13 cellular contexts compared by ENCODE assay signal in genomic region chr1:246164764-246165163, GRCh38.
DNase-seq lines count a peak whose midpoint lies in the region; ATAC-seq and TF ChIP-seq lines count a peak whose summit lies in the region.
"Had no signal": no experiment of that assay in that cellular context is flagged by ENCODE, and none has a peak within 500 bp of the region (broad histone marks: within the 10 kb centered on the region; RNA-seq: fewer than 3 reads in every experiment).

No MANE protein-coding gene starts in this region.

- no peak for TF ChIP-seq RAD21 in IMR-90 (IDR thresholded peaks at IDR 0.05; ENCODE audit: low read length)

- no peak overlapping the region for H3K9ac ChIP-seq in IMR-90 (ENCODE audit: low read depth, low read length)

- H2AK9ac ChIP-seq in IMR-90 (replicated peaks; ENCODE audit: low read depth, low read length, poor library complexity), result no peak overlapping the region

- H2AK5ac ChIP-seq in IMR-90 (ENCODE audit: low read depth, low read length), result peak overlapping the region; percentile 15; the same call in 1 of the 2 replicates

- no peak overlapping the region for H3K23ac ChIP-seq in IMR-90 (ENCODE audit: low read depth, low read length)

- H3K27me3 Mint-ChIP-seq in HFFc6 (ENCODE audit: insufficient read depth), result no peaks in the 10 kb centered on the region
- H3K27me3 Mint-ChIP-seq: CD4-positive, alpha-beta T cell had no signal

- H3K79me1 ChIP-seq in IMR-90 (ENCODE audit: low read depth in 1 of 2, low read length in 2 of 2), result no peaks in the 10 kb centered on the region

- no peak overlapping the region for H2BK120ac ChIP-seq in IMR-90 (ENCODE audit: low read depth, low read length)

- H3K4me3 ChIP-seq in IMR-90 (ENCODE audit: insufficient read depth, low read depth, low read length) (no peak overlapping the region), esophagus muscularis mucosa (no peak overlapping the region)
- H3K4me3 ChIP-seq: GM23338 had no signal

- H3K4me1 ChIP-seq in IMR-90 (ENCODE audit: control insufficient read depth, insufficient read depth, low read length), result peaks cover 3% of the 10 kb centered on the region
- H3K4me1 ChIP-seq in esophagus muscularis mucosa, result peaks cover 0 to 4% (median 0%) of the 10 kb centered on the region in 4 donors
- H3K4me1 ChIP-seq: Caco-2 had no signal

- H3K18ac ChIP-seq in IMR-90 (ENCODE audit: low read depth, low read length), result no peak overlapping the region

- H3K4me1 Mint-ChIP-seq in HFFc6 (ENCODE audit: low read depth), result peaks cover 10% of the 10 kb centered on the region

- TF ChIP-seq EP300 in esophagus muscularis mucosa (IDR thresholded peaks at IDR 0.05), result no peak

- H3K9me3 ChIP-seq in IMR-90 (ENCODE audit: control insufficient read depth, insufficient read depth, low read length), result no peaks in the 10 kb centered on the region
- H3K9me3 ChIP-seq in esophagus muscularis mucosa, result no peaks in the 10 kb centered on the region
- H3K9me3 ChIP-seq: BE2C, Caco-2 had no signal

- no peaks in the 10 kb centered on the region for H4K20me1 ChIP-seq in IMR-90 (ENCODE audit: insufficient read depth, low read length)

- peaks cover 6% of the 10 kb centered on the region; the same call in 1 of the 2 replicates for H3K9me1 ChIP-seq in IMR-90 (ENCODE audit: insufficient read depth, low read length)

- in situ Hi-C loops in IMR-90 (cut with MboI; ENCODE audit: low sequenced_read_pairs), result no loop called here

- TF ChIP-seq CTCF in IMR-90 (conservative IDR thresholded peaks at IDR 0.05; ENCODE audit: low read depth, low read length) (no peak), VCaP (conservative IDR thresholded peaks at IDR 0.05) (no peak), esophagus muscularis mucosa (IDR thresholded peaks at IDR 0.05) (no peak), HFFc6 (IDR thresholded peaks at IDR 0.05) (no peak)

- no peak overlapping the region for H4K8ac ChIP-seq in IMR-90 (ENCODE audit: low read depth in 2 of 2, low read length in 2 of 2)

- WGBS in IMR-90 (ENCODE audit: extremely low coverage in 2 of 2, insufficient read length in 1 of 2), 2 experiments, result 97% methylated on average over 6 of the region's 9 CpGs; no CpG with 5 or more reads in 1 of the 2 experiments
- 94% methylated on average over 9 of the region's 9 CpGs for WGBS in esophagus muscularis mucosa

- TF ChIP-seq POLR2A in IMR-90 (IDR thresholded peaks at IDR 0.05; ENCODE audit: low read depth, low read length) (no peak), esophagus muscularis mucosa (IDR thresholded peaks at IDR 0.05; ENCODE audit: low read depth) (no peak)

- H2BK20ac ChIP-seq in IMR-90 (ENCODE audit: low read depth, low read length), result no peak overlapping the region

- H4K91ac ChIP-seq in IMR-90 (ENCODE audit: insufficient read depth, low read depth, low read length), result no peak overlapping the region

- H3K27ac Mint-ChIP-seq in HFFc6, result no peak overlapping the region
- H3K27ac Mint-ChIP-seq: CD4-positive, alpha-beta T cell; GM23338 had no signal

- CTCF ChIA-PET in IMR-90 (lab: Yijun Ruan, JAX), result no interaction called here

- no peak overlapping the region for H3K27ac ChIP-seq in IMR-90 (ENCODE audit: insufficient read depth, low read length)
- H3K27ac ChIP-seq in VCaP, result peak overlapping the region; percentile 68; the same call in 1 of the 2 replicates
- H3K27ac ChIP-seq in esophagus muscularis mucosa (replicated peaks in 1 of 4), result no peak overlapping the region

- no peak overlapping the region for H2BK5ac ChIP-seq in IMR-90 (ENCODE audit: low read depth, low read length, poor library complexity, severe bottlenecking)

- H3K56ac ChIP-seq in IMR-90 (ENCODE audit: extremely low read depth, insufficient read depth, low read length), result no peak overlapping the region

- no peak overlapping the region for H3K4ac ChIP-seq in IMR-90 (ENCODE audit: low read depth, low read length)

- no peak overlapping the region for H3K4me2 ChIP-seq in IMR-90 (ENCODE audit: low read depth, low read length)
- H3K4me2 ChIP-seq: GM23338 had no signal

- DNase-seq in IMR-90, result no peak
- peak; percentile 62 for DNase-seq in esophagus muscularis mucosa (ENCODE audit: extremely low spot score)
- DNase-seq in HFFc6, result no peak
- DNase-seq in foreskin melanocyte, result no peak
- no peak for DNase-seq in NCI-H1436 treated with DMSO at 0.1 percent for 48 hours (lab: John Stamatoyannopoulos, UW)
- DNase-seq: ACHN; BE2C; C1 segment of cervical spinal cord; Caco-2; CD4-positive, alpha-beta T cell; HCEC 1CT had no signal

- H2AFZ ChIP-seq in IMR-90 (replicated peaks; ENCODE audit: low read length, poor library complexity), result no peak overlapping the region
- H2AFZ ChIP-seq: GM23338 had no signal

- peaks cover 10% of the 10 kb centered on the region; the same call in 1 of the 2 replicates for H3K36me3 Mint-ChIP-seq in HFFc6 (ENCODE audit: low read depth)

- no peaks in the 10 kb centered on the region for H3K27me3 ChIP-seq in IMR-90 (ENCODE audit: control insufficient read depth, insufficient read depth, low read length)
- no peaks in the 10 kb centered on the region for H3K27me3 ChIP-seq in esophagus muscularis mucosa
- H3K27me3 ChIP-seq: BE2C had no signal

- no peak overlapping the region for H3K4me3 Mint-ChIP-seq in HFFc6
- H3K4me3 Mint-ChIP-seq: CD4-positive, alpha-beta T cell; GM23338 had no signal

- no peak overlapping the region for H3K14ac ChIP-seq in IMR-90 (replicated peaks; ENCODE audit: low read depth, low read length)

- intact Hi-C loops in IMR-90 (cut with micrococcal nuclease), result no loop called here
- intact Hi-C loops in esophagus muscularis mucosa (cut with DNase I), result no loop called here

- H4K5ac ChIP-seq in IMR-90 (ENCODE audit: low read depth, low read length), result no peak overlapping the region

- ATAC-seq in IMR-90 (ENCODE audit: low read depth), result no peak
- ATAC-seq: GM23338 had no signal

- no TSS peak for BruUV-seq in IMR-90 (replicated peaks; lab: Mats Ljungman, UMichigan)

- POLR2A ChIA-PET in IMR-90 (lab: Charles Lee; ENCODE audit: unreplicated experiment), result no interaction called here

- no peak overlapping the region for H2BK15ac ChIP-seq in IMR-90 (ENCODE audit: low read depth, low read length)

- H3K36me3 ChIP-seq in IMR-90 (ENCODE audit: control insufficient read depth, insufficient read depth, low read length), result no peaks in the 10 kb centered on the region
- H3K36me3 ChIP-seq in esophagus muscularis mucosa, result no peaks in the 10 kb centered on the region
- H3K36me3 ChIP-seq: BE2C had no signal

- H3K9me3 Mint-ChIP-seq in HFFc6, result no peaks in the 10 kb centered on the region
- H3K9me3 Mint-ChIP-seq: CD4-positive, alpha-beta T cell; GM23338 had no signal

- dilution Hi-C loops in IMR-90 (cut with HindIII; ENCODE audit: low sequenced_read_pairs, unreplicated experiment), result no loop called here

TF ChIP-seq in IMR-90, 13 proteins besides CTCF, POLR2A, EP300 and RAD21:
- TF ChIP-seq BHLHE40 (IDR thresholded peaks at IDR 0.05; ENCODE audit: low read depth, low read length) (no peak), SMC3 (IDR thresholded peaks at IDR 0.05; ENCODE audit: low read depth, low read length) (no peak), MAFK (IDR thresholded peaks at IDR 0.05; ENCODE audit: low read depth, low read length) (no peak), MAZ (IDR thresholded peaks at IDR 0.05; ENCODE audit: borderline replicate concordance, low read depth, low read length) (no peak), RCOR1 (IDR thresholded peaks at IDR 0.05; ENCODE audit: insufficient replicate concordance, low read length) (no peak), RFX5 (IDR thresholded peaks at IDR 0.05; ENCODE audit: low read depth, low read length) (no peak), FOS (IDR thresholded peaks at IDR 0.05; ENCODE audit: low read depth, low read length) (no peak), USF2 (IDR thresholded peaks at IDR 0.05; ENCODE audit: low read depth, low read length) (no peak), MXI1 (IDR thresholded peaks at IDR 0.05; ENCODE audit: borderline replicate concordance, low read depth, low read length) (no peak), CHD1 (IDR thresholded peaks at IDR 0.05; ENCODE audit: low read depth, low read length) (no peak), NFE2L2 (IDR thresholded peaks at IDR 0.05; ENCODE audit: low read depth, low read length) (no peak), ELK1 (IDR thresholded peaks at IDR 0.05; ENCODE audit: borderline replicate concordance, low read depth, low read length) (no peak), CEBPB (IDR thresholded peaks at IDR 0.05; ENCODE audit: low read depth, low read length) (no peak)
